Comparison of ENCODE assay signal across 21 cellular contexts in the genomic region with DNA sequence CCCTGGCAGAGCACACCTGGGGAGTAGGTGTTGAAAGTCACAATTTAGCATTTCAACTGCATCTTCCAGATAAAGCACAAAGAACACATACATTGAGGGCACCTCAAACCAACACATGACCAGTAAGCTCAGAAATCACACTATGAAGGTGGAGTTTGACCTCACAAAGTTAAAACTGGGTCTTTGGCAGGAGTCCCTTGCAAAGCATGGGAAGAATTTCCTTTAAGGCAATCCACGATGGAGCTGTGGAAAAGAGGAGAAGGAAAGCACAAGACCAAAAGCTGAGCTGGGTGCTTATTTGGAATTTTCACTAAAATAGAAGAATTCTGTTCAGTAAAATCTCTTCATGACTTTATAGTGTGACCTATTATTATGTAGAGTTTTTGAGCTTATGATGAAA.
DNase-seq lines count a peak whose midpoint lies in the region; ATAC-seq and TF ChIP-seq lines count a peak whose summit lies in the region.
"Had no signal": no experiment of that assay in that cellular context is flagged by ENCODE, and none has a peak within 500 bp of the region (broad histone marks: within the 10 kb centered on the region; RNA-seq: fewer than 3 reads in every experiment).

No MANE protein-coding gene starts in this region.

- H3K27me3 ChIP-seq in breast epithelium: no peaks in the 10 kb centered on the region
- no peaks in the 10 kb centered on the region for H3K27me3 ChIP-seq in effector memory CD4-positive, alpha-beta T cell (replicated peaks; ENCODE audit: control insufficient read depth, insufficient read depth, low read length, poor library complexity, severe bottlenecking)
- H3K27me3 ChIP-seq: BLaER1 treated with 17β-estradiol and CSF1 and Interleukin-3, amounts not matched to agents 10 nM and 100 nM had no signal

- no peak for ATAC-seq in HG03460 (IDR thresholded peaks at IDR 0.05; ENCODE audit: unreplicated experiment)
- ATAC-seq: A549; CD8-positive, alpha-beta T cell; HepG2 had no signal

- H3K4me3 ChIP-seq in breast epithelium: no peak overlapping the region
- H3K4me3 ChIP-seq in effector memory CD4-positive, alpha-beta T cell (ENCODE audit: insufficient read depth, low read depth, low read length, poor library complexity, severe bottlenecking): no peak overlapping the region
- H3K4me3 ChIP-seq: A549; BLaER1 treated with 17β-estradiol and CSF1 and Interleukin-3, amounts not matched to agents 10 nM and 100 nM; GM23248 had no signal

- H3K4me1 Mint-ChIP-seq in MCF 10A (ENCODE audit: insufficient read depth, unreplicated experiment) (no peaks in the 10 kb centered on the region), chondrocyte (ENCODE audit: low read depth) (peaks cover 35% of the 10 kb centered on the region), mesothelial cell of epicardium (peaks cover 83% of the 10 kb centered on the region)
- H3K4me1 Mint-ChIP-seq: B cell, IgD-negative memory B cell had no signal

- H3K36me3 ChIP-seq in breast epithelium: no peaks in the 10 kb centered on the region
- H3K36me3 ChIP-seq in effector memory CD4-positive, alpha-beta T cell (ENCODE audit: control insufficient read depth, insufficient read depth, low read length): no peaks in the 10 kb centered on the region
- H3K36me3 ChIP-seq: BLaER1 treated with 17β-estradiol and CSF1 and Interleukin-3, amounts not matched to agents 10 nM and 100 nM had no signal

- H3K4me1 ChIP-seq in breast epithelium: peaks cover 0 to 8% of the 10 kb centered on the region in 2 donors
- H3K4me1 ChIP-seq in effector memory CD4-positive, alpha-beta T cell (ENCODE audit: control insufficient read depth, insufficient read depth, low read length, poor library complexity, severe bottlenecking): no peaks in the 10 kb centered on the region
- H3K4me1 ChIP-seq: A549 had no signal

- intact Hi-C loops in breast epithelium (cut with DNase I; ENCODE audit: low total_unique reads) (no loop called here), MCF 10A (cut with micrococcal nuclease) (no loop called here)

- CTCF ChIA-PET in MCF 10A (lab: Yijun Ruan, JAX): interaction anchor here (0.5 kb wide), 1 partner anchor 15 kb away, joined by 3 read pairs; no protein-coding TSS in a partner anchor

- POLR2A ChIA-PET in MCF 10A (lab: Yijun Ruan, JAX): interaction anchor here (0.6 to 0.8 kb wide), 3 partner anchors 28 to 990 kb away, joined by 3 to 5 read pairs (median 3); no protein-coding TSS in a partner anchor

- H3K4me3 Mint-ChIP-seq in MCF 10A (ENCODE audit: unreplicated experiment) (no peak overlapping the region), chondrocyte (ENCODE audit: unreplicated experiment) (no peak overlapping the region), mesothelial cell of epicardium (no peak overlapping the region)
- H3K4me3 Mint-ChIP-seq: B cell; CD8-positive, alpha-beta T cell; HFFc6; IgD-negative memory B cell had no signal

- no peaks in the 10 kb centered on the region for H3K9me3 ChIP-seq in breast epithelium
- H3K9me3 ChIP-seq in effector memory CD4-positive, alpha-beta T cell (ENCODE audit: control insufficient read depth, low read length): no peaks in the 10 kb centered on the region
- H3K9me3 ChIP-seq: A549; BLaER1 treated with 17β-estradiol and CSF1 and Interleukin-3, amounts not matched to agents 10 nM and 100 nM had no signal

- H3K27ac Mint-ChIP-seq in MCF 10A (ENCODE audit: low read depth, unreplicated experiment) (no peak overlapping the region), chondrocyte (ENCODE audit: unreplicated experiment) (peak overlapping the region; percentile 71), mesothelial cell of epicardium (peak overlapping the region; percentile 43)
- H3K27ac Mint-ChIP-seq: B cell; CD8-positive, alpha-beta T cell; HFFc6; IgD-negative memory B cell had no signal

- TF ChIP-seq CTCF in breast epithelium (IDR thresholded peaks at IDR 0.05) (no peak), MCF 10A (IDR thresholded peaks at IDR 0.05; ENCODE audit: unreplicated experiment) (no peak), chondrocyte (IDR thresholded peaks at IDR 0.05) (no peak), mesothelial cell of epicardium (IDR thresholded peaks at IDR 0.05; ENCODE audit: unreplicated experiment) (no peak)

- H3K36me3 Mint-ChIP-seq in MCF 10A (ENCODE audit: insufficient read depth, unreplicated experiment) (no peaks in the 10 kb centered on the region), chondrocyte (ENCODE audit: low read depth) (no peaks in the 10 kb centered on the region), mesothelial cell of epicardium (no peaks in the 10 kb centered on the region)
- H3K36me3 Mint-ChIP-seq: CD8-positive, alpha-beta T cell; IgD-negative memory B cell had no signal

- no peak for TF ChIP-seq POLR2A in breast epithelium (IDR thresholded peaks at IDR 0.05)

- H3K9me3 Mint-ChIP-seq in MCF 10A (ENCODE audit: unreplicated experiment) (no peaks in the 10 kb centered on the region), chondrocyte (ENCODE audit: low read depth) (no peaks in the 10 kb centered on the region), mesothelial cell of epicardium (no peaks in the 10 kb centered on the region)
- H3K9me3 Mint-ChIP-seq: CD8-positive, alpha-beta T cell; HFFc6; IgD-negative memory B cell had no signal

- no TSS peak for BruUV-seq in MCF 10A (replicated peaks; lab: Mats Ljungman, UMichigan)

- no peaks in the 10 kb centered on the region for H3K27me3 Mint-ChIP-seq in MCF 10A (ENCODE audit: insufficient read depth, unreplicated experiment)
- H3K27me3 Mint-ChIP-seq in chondrocyte (ENCODE audit: low read depth): no peaks in the 10 kb centered on the region
- no peaks in the 10 kb centered on the region for H3K27me3 Mint-ChIP-seq in mesothelial cell of epicardium (ENCODE audit: low read depth)
- H3K27me3 Mint-ChIP-seq: B cell, IgD-negative memory B cell had no signal

- H3K27ac ChIP-seq in breast epithelium: peak overlapping the region; percentile 35 to 62
- no peak overlapping the region for H3K27ac ChIP-seq in effector memory CD4-positive, alpha-beta T cell (ENCODE audit: insufficient read depth, low read length, poor library complexity, severe bottlenecking)
- H3K27ac ChIP-seq: 22Rv1; A549; BLaER1 treated with 17β-estradiol and CSF1 and Interleukin-3, amounts not matched to agents 10 nM and 100 nM; GM23248 had no signal

- no peak for DNase-seq in breast epithelium (ENCODE audit: low spot score in 2 of 2)
- no peak for DNase-seq in MCF 10A (ENCODE audit: unreplicated experiment)
- DNase-seq in chondrocyte (ENCODE audit: low spot score): no peak
- no peak for DNase-seq in mesothelial cell of epicardium (ENCODE audit: low spot score in 2 of 2, unreplicated experiment in 2 of 2)
- DNase-seq in effector memory CD4-positive, alpha-beta T cell: no peak
- no peak for DNase-seq in NCI-H446 treated with DMSO at 0.1 percent for 48 hours (lab: John Stamatoyannopoulos, UW)
- DNase-seq: Calu3; CD8-positive, alpha-beta T cell; DMS79 treated with DMSO at 0.1 percent for 48 hours; EL; GM23248; HCEC 1CT; HFFc6; KBM-7 had no signal
